In genomic region chr11:2404735-2405196, GRCh38 we compare ENCODE assay signal across 29 cellular contexts. TPM values are rescaled to one million over a fixed set of nuclear protein-coding genes. Genes with fewer than 3 reads are reported as not detected.
DNase-seq lines count a peak whose midpoint lies in the region; ATAC-seq, FAIRE-seq and TF ChIP-seq lines count a peak whose summit lies in the region.
"Had no signal": no experiment of that assay in that cellular context is flagged by ENCODE, and none has a peak within 500 bp of the region (broad histone marks: within the 10 kb centered on the region; RNA-seq: fewer than 3 reads in every experiment).

No MANE protein-coding gene starts in this region.

- ATAC-seq in IMR-90 (ENCODE audit: low read depth) (no peak), GM18909 (IDR thresholded peaks at IDR 0.05; ENCODE audit: poor library complexity, unreplicated experiment) (no peak)
- ATAC-seq in naive thymus-derived CD4-positive, alpha-beta T cell, result no peak
- ATAC-seq: activated T-cell treated with anti-CD3 and anti-CD28 coated beads, Interleukin-2, amount 50 U/mL, for 4 hours; left colon had no signal

- H3K4ac ChIP-seq in IMR-90 (ENCODE audit: low read depth, low read length), result no peak overlapping the region
- H3K4ac ChIP-seq in trophoblast cell (ENCODE audit: low read depth, low read length), result no peak overlapping the region

- H3K23ac ChIP-seq in IMR-90 (ENCODE audit: low read depth, low read length) (no peak overlapping the region), trophoblast cell (ENCODE audit: low read length) (no peak overlapping the region)

- peaks cover 12% of the 10 kb centered on the region for H3K27me3 ChIP-seq in IMR-90 (ENCODE audit: control insufficient read depth, insufficient read depth, low read length)
- H3K27me3 ChIP-seq in endodermal cell (ENCODE audit: control insufficient read depth, insufficient read depth, low read length, poor library complexity, severe bottlenecking), result no peaks in the 10 kb centered on the region
- no peaks in the 10 kb centered on the region for H3K27me3 ChIP-seq in trophoblast cell (ENCODE audit: insufficient read depth, low read length)
- no peaks in the 10 kb centered on the region for H3K27me3 ChIP-seq in naive thymus-derived CD4-positive, alpha-beta T cell (ENCODE audit: control insufficient read depth in 2 of 2, insufficient read depth in 2 of 2, low read length in 2 of 2)
- peaks cover 0 to 15% of the 10 kb centered on the region in 2 donors for H3K27me3 ChIP-seq in tibial artery
- H3K27me3 ChIP-seq: neutrophil, right atrium auricular region, thyroid gland had no signal

- no peak overlapping the region for H2BK20ac ChIP-seq in IMR-90 (ENCODE audit: low read depth, low read length)

- peak overlapping the region; percentile 33 for H4K12ac ChIP-seq in trophoblast cell (ENCODE audit: low read depth, low read length)

- H3K9me3 ChIP-seq in IMR-90 (ENCODE audit: control insufficient read depth, insufficient read depth, low read length) (no peaks in the 10 kb centered on the region), endodermal cell (ENCODE audit: control insufficient read depth, low read length) (no peaks in the 10 kb centered on the region), trophoblast cell (ENCODE audit: insufficient read depth, low read depth, low read length) (no peaks in the 10 kb centered on the region), tibial artery (no peaks in the 10 kb centered on the region)
- no peaks in the 10 kb centered on the region for H3K9me3 ChIP-seq in naive thymus-derived CD4-positive, alpha-beta T cell (ENCODE audit: control insufficient read depth in 2 of 3, low read length in 3 of 3)
- H3K9me3 ChIP-seq: Caco-2, neutrophil, right atrium auricular region, thyroid gland had no signal

- BruUV-seq in IMR-90 (replicated peaks; lab: Mats Ljungman, UMichigan), result no TSS peak

- peak overlapping the region; percentile 74 for H3K27ac Mint-ChIP-seq in endodermal cell
- H3K27ac Mint-ChIP-seq in naive thymus-derived CD4-positive, alpha-beta T cell, result no peak overlapping the region

- H3K36me3 ChIP-seq in IMR-90 (ENCODE audit: control insufficient read depth, insufficient read depth, low read length) (peaks cover 14% of the 10 kb centered on the region), endodermal cell (ENCODE audit: control insufficient read depth, insufficient read depth, low read length) (peaks cover 19% of the 10 kb centered on the region), trophoblast cell (ENCODE audit: control insufficient read depth in 1 of 2, insufficient read depth in 2 of 2, low read length in 2 of 2) (peaks cover 21% of the 10 kb centered on the region in 2 experiments), tibial artery (peaks cover 13 to 31% (median 23%) of the 10 kb centered on the region in 3 donors)
- peaks cover 0 to 37% (median 0%) of the 10 kb centered on the region in 3 experiments for H3K36me3 ChIP-seq in naive thymus-derived CD4-positive, alpha-beta T cell (ENCODE audit: control insufficient read depth in 2 of 3, insufficient read depth in 3 of 3, low read length in 3 of 3)

- no peak overlapping the region for H2BK15ac ChIP-seq in IMR-90 (ENCODE audit: low read depth, low read length)

- in situ Hi-C loops in IMR-90 (cut with MboI; ENCODE audit: low sequenced_read_pairs), result no loop called here

- H3K18ac ChIP-seq in IMR-90 (ENCODE audit: low read depth, low read length), result no peak overlapping the region
- no peak overlapping the region for H3K18ac ChIP-seq in trophoblast cell (ENCODE audit: low read length)

- H2BK12ac ChIP-seq in trophoblast cell (ENCODE audit: low read length), result no peak overlapping the region

- CTCF ChIA-PET in IMR-90 (lab: Yijun Ruan, JAX), result no interaction called here
- CTCF ChIA-PET in naive thymus-derived CD4-positive, alpha-beta T cell (lab: Charles Lee), result no interaction called here

- H2AK9ac ChIP-seq in IMR-90 (replicated peaks; ENCODE audit: low read depth, low read length, poor library complexity), result peak overlapping the region; percentile 55

- TF ChIP-seq RAD21 in IMR-90 (IDR thresholded peaks at IDR 0.05; ENCODE audit: low read length), result no peak

- H3K79me1 ChIP-seq in IMR-90 (ENCODE audit: low read depth in 1 of 2, low read length in 2 of 2) (peaks cover 3 to 27% of the 10 kb centered on the region in 2 experiments; a peak in 3 of 4 replicates), trophoblast cell (ENCODE audit: low read length) (peaks cover 8% of the 10 kb centered on the region)

- H3K36me3 Mint-ChIP-seq in endodermal cell (ENCODE audit: low read depth), result peaks cover 6% of the 10 kb centered on the region
- H3K36me3 Mint-ChIP-seq in naive thymus-derived CD4-positive, alpha-beta T cell, result peaks cover 0 to 9% (median 0%) of the 10 kb centered on the region in 5 donors

- H3K79me2 ChIP-seq in trophoblast cell (ENCODE audit: control insufficient read depth, insufficient read depth, low read length, poor library complexity), result peaks cover 10% of the 10 kb centered on the region

- no peak overlapping the region for H2AK5ac ChIP-seq in IMR-90 (ENCODE audit: low read depth, low read length)
- no peak overlapping the region for H2AK5ac ChIP-seq in trophoblast cell (ENCODE audit: low read length)

- H3K27ac ChIP-seq in IMR-90 (ENCODE audit: insufficient read depth, low read length) (no peak overlapping the region), endodermal cell (ENCODE audit: low read depth, low read length) (no peak overlapping the region), trophoblast cell (ENCODE audit: low read depth, low read length) (no peak overlapping the region), tibial artery (no peak overlapping the region)
- no peak overlapping the region for H3K27ac ChIP-seq in naive thymus-derived CD4-positive, alpha-beta T cell (ENCODE audit: low read depth, low read length)
- H3K27ac ChIP-seq: C4-2B, neutrophil, PC-9, right atrium auricular region, thyroid gland had no signal

- H3K4me2 ChIP-seq in IMR-90 (ENCODE audit: low read depth, low read length) (no peak overlapping the region), trophoblast cell (ENCODE audit: low read length) (no peak overlapping the region)
- H3K4me2 ChIP-seq: PC-9, smooth muscle cell had no signal

- intact Hi-C loops in IMR-90 (cut with micrococcal nuclease) (no loop called here), tibial artery (cut with DNase I; ENCODE audit: low total_unique reads) (loop anchor here (5.0 to 10.0 kb wide), 2 partner anchors 32 to 500 kb away; a partner anchor contains a TSS)
- intact Hi-C loops in naive thymus-derived CD4-positive, alpha-beta T cell (cut with micrococcal nuclease), result loop anchor here (5.0 to 10.0 kb wide), 2 partner anchors 832 to 1090 kb away; partner anchors contain the start of gene DUSP8 (in 1 of the 2)

- DNase-seq in GM12891 (ENCODE audit: insufficient read length, low spot score) (no peak), IMR-90 (no peak), endodermal cell (no peak), trophoblast cell (no peak), tibial artery (no peak)
- no peak for DNase-seq in naive thymus-derived CD4-positive, alpha-beta T cell
- DNase-seq: activated CD4-positive, alpha-beta T cell treated with anti-CD3 and anti-CD28 coated beads for 4 hours; activated T-cell treated with anti-CD3 and anti-CD28 coated beads, Interleukin-2, amount 50 U/mL, for 4 hours; Caco-2; central memory CD4-positive, alpha-beta T cell; cortex of kidney; effector memory CD4-positive, alpha-beta T cell; glutamatergic neuron; left colon; mammary epithelial cell; NCI-H1105; NCI-H2029; NCI-H526; PC-9; posterior cingulate gyrus; SHP77 treated with DMSO at 0.1 percent for 48 hours; thyroid gland had no signal

- no peak overlapping the region for H3K56ac ChIP-seq in IMR-90 (ENCODE audit: extremely low read depth, insufficient read depth, low read length)

- H3K14ac ChIP-seq in IMR-90 (replicated peaks; ENCODE audit: low read depth, low read length), result no peak overlapping the region
- no peak overlapping the region for H3K14ac ChIP-seq in trophoblast cell (ENCODE audit: low read length)

- no peak overlapping the region for H4K8ac ChIP-seq in IMR-90 (ENCODE audit: low read depth in 2 of 2, low read length in 2 of 2)
- no peak overlapping the region for H4K8ac ChIP-seq in trophoblast cell (ENCODE audit: low read depth, low read length)

- FAIRE-seq in GM12891 (lab: Jason Lieb, UNC), result no peak
- FAIRE-seq: G401.6 had no signal

- no peak for TF ChIP-seq CTCF in IMR-90 (conservative IDR thresholded peaks at IDR 0.05; ENCODE audit: low read depth, low read length)
- TF ChIP-seq CTCF in endodermal cell (conservative IDR thresholded peaks at IDR 0.05), result no peak
- no peak for TF ChIP-seq CTCF in tibial artery (IDR thresholded peaks at IDR 0.05)

- peaks cover 5% of the 10 kb centered on the region for H3K4me1 Mint-ChIP-seq in endodermal cell
- H3K4me1 Mint-ChIP-seq in naive thymus-derived CD4-positive, alpha-beta T cell, result peaks cover 0 to 22% (median 12%) of the 10 kb centered on the region in 7 donors

- no peaks in the 10 kb centered on the region for H3K27me3 Mint-ChIP-seq in endodermal cell (ENCODE audit: insufficient read depth)
- H3K27me3 Mint-ChIP-seq in naive thymus-derived CD4-positive, alpha-beta T cell, result peaks cover 0 to 2% (median 0%) of the 10 kb centered on the region in 5 donors

- H4K5ac ChIP-seq in IMR-90 (ENCODE audit: low read depth, low read length), result no peak overlapping the region

- H4K91ac ChIP-seq in IMR-90 (ENCODE audit: insufficient read depth, low read depth, low read length) (no peak overlapping the region), trophoblast cell (ENCODE audit: low read depth, low read length) (no peak overlapping the region)

- H2BK5ac ChIP-seq in IMR-90 (ENCODE audit: low read depth, low read length, poor library complexity, severe bottlenecking) (no peak overlapping the region), trophoblast cell (ENCODE audit: low read depth, low read length, poor library complexity) (no peak overlapping the region)

- TF ChIP-seq POLR2A in GM12891 (IDR thresholded peaks at IDR 0.05; ENCODE audit: low read depth, low read length) (no peak), IMR-90 (IDR thresholded peaks at IDR 0.05; ENCODE audit: low read depth, low read length) (no peak)

- no peak overlapping the region for H3K4me3 ChIP-seq in IMR-90 (ENCODE audit: insufficient read depth, low read depth, low read length)
- H3K4me3 ChIP-seq in endodermal cell (ENCODE audit: low read length), result no peak overlapping the region
- no peak overlapping the region for H3K4me3 ChIP-seq in trophoblast cell (ENCODE audit: low read depth, low read length)
- H3K4me3 ChIP-seq in naive thymus-derived CD4-positive, alpha-beta T cell (ENCODE audit: low read length), result no peak overlapping the region
- no peak overlapping the region for H3K4me3 ChIP-seq in tibial artery
- H3K4me3 ChIP-seq: PC-9, right atrium auricular region, smooth muscle cell, thyroid gland had no signal

- dilution Hi-C loops in IMR-90 (cut with HindIII; ENCODE audit: low sequenced_read_pairs, unreplicated experiment), result no loop called here

- H4K20me1 ChIP-seq in IMR-90 (ENCODE audit: insufficient read depth, low read length), result no peaks in the 10 kb centered on the region

- POLR2A ChIA-PET in IMR-90 (lab: Charles Lee; ENCODE audit: unreplicated experiment), result no interaction called here
- POLR2A ChIA-PET in naive thymus-derived CD4-positive, alpha-beta T cell (lab: Charles Lee), result no interaction called here

- H2AFZ ChIP-seq in IMR-90 (replicated peaks; ENCODE audit: low read length, poor library complexity), result no peak overlapping the region
- no peak overlapping the region for H2AFZ ChIP-seq in trophoblast cell (ENCODE audit: insufficient read depth, low read length, poor library complexity)
- H2AFZ ChIP-seq: PC-9 had no signal

- H3K9me1 ChIP-seq in IMR-90 (ENCODE audit: insufficient read depth, low read length), result no peaks in the 10 kb centered on the region

- no peak overlapping the region for H3K4me3 Mint-ChIP-seq in endodermal cell
- no peak overlapping the region for H3K4me3 Mint-ChIP-seq in naive thymus-derived CD4-positive, alpha-beta T cell
- H3K4me3 Mint-ChIP-seq: activated T-cell treated with anti-CD3 and anti-CD28 coated beads, Interleukin-2, amount 50 U/mL, for 4 hours had no signal

- peaks cover 4% of the 10 kb centered on the region; the same call in 1 of the 2 replicates for H3K4me1 ChIP-seq in IMR-90 (ENCODE audit: control insufficient read depth, insufficient read depth, low read length)
- H3K4me1 ChIP-seq in endodermal cell (ENCODE audit: control insufficient read depth, insufficient read depth, low read length), result no peaks in the 10 kb centered on the region
- H3K4me1 ChIP-seq in trophoblast cell (ENCODE audit: control insufficient read depth in 1 of 2, insufficient read depth in 2 of 2, low read length in 2 of 2), result peaks cover 8 to 10% of the 10 kb centered on the region in 2 experiments
- H3K4me1 ChIP-seq in naive thymus-derived CD4-positive, alpha-beta T cell (ENCODE audit: control insufficient read depth in 2 of 2, insufficient read depth in 2 of 2, low read length in 2 of 2), result peaks cover 12 to 15% of the 10 kb centered on the region in 2 donors
- H3K4me1 ChIP-seq in tibial artery, result peaks cover 0 to 19% (median 14%) of the 10 kb centered on the region in 4 donors

- H2BK120ac ChIP-seq in IMR-90 (ENCODE audit: low read depth, low read length) (no peak overlapping the region), trophoblast cell (ENCODE audit: insufficient read depth, low read length, poor library complexity) (no peak overlapping the region)

- H3K9ac ChIP-seq in IMR-90 (ENCODE audit: low read depth, low read length), result no peak overlapping the region
- H3K9ac ChIP-seq in endodermal cell (ENCODE audit: extremely low read depth, low read length, poor library complexity, severe bottlenecking), result no peak overlapping the region
- H3K9ac ChIP-seq in trophoblast cell (ENCODE audit: low read length), result no peak overlapping the region

- WGBS in IMR-90 (ENCODE audit: extremely low coverage in 2 of 2, insufficient read length in 1 of 2), 2 experiments, result 55% methylated on average over 4 of the region's 12 CpGs; no CpG with 5 or more reads in 1 of the 2 experiments
- WGBS in endodermal cell (ENCODE audit: insufficient coverage in 1 of 2, insufficient read length in 1 of 2), 2 experiments, result 91 to 94% methylated on average over 4 to 12 of the region's 12 CpGs
- no CpG with 5 or more reads among the region's 12 CpGs for WGBS in trophoblast cell (ENCODE audit: extremely low coverage, insufficient coverage, insufficient read length)

- H3K9me3 Mint-ChIP-seq in endodermal cell, result no peaks in the 10 kb centered on the region
- H3K9me3 Mint-ChIP-seq in naive thymus-derived CD4-positive, alpha-beta T cell, result no peaks in the 10 kb centered on the region
- H3K9me3 Mint-ChIP-seq: activated T-cell treated with anti-CD3 and anti-CD28 coated beads, Interleukin-2, amount 50 U/mL, for 4 hours had no signal

RNA-seq across cellular contexts. Expression of gene TSSC4, which starts 4.2 kb away (rescaled TPM):
- 28.8 TPM for polyA plus RNA-seq in GM12891 (2012; ENCODE audit: low read depth, missing spikeins)
- 40.0 and 45.3 TPM in 2 replicates for total RNA-seq in IMR-90 (2012; rRNA removed)
- 34.9 and 43.2 TPM in 2 replicates for polyA plus RNA-seq in IMR-90 (2012; rRNA removed)
- 31.3 and 46.1 TPM in 2 replicates for polyA plus RNA-seq in IMR-90 (2012; cell fraction: cytosol; rRNA removed)
- polyA plus RNA-seq in IMR-90 (2012; cell fraction: nucleus; rRNA removed; ENCODE audit: low replicate concordance), result 40.8 and 137 TPM in 2 replicates
- 10 to 100 TPM; 47.2 to 51.1 TPM for total RNA-seq in endodermal cell
- polyA plus RNA-seq in endodermal cell (2013, experiment 1 of 2), result 27.2 TPM
- polyA plus RNA-seq in endodermal cell (2013, experiment 2 of 2), result 25.0 TPM
- polyA plus RNA-seq in trophoblast cell (2013), result 87.7 and 88.6 TPM in 2 replicates
- 10 to 100 TPM; 43.6 to 55.0 (median 50.9) TPM for total RNA-seq in naive thymus-derived CD4-positive, alpha-beta T cell
- 10 to 100 TPM; 51.7 to 83.7 TPM for polyA plus RNA-seq in naive thymus-derived CD4-positive, alpha-beta T cell

RNA-seq across cellular contexts. Expression of gene CD81, which starts 27.7 kb away (rescaled TPM):
- 144 TPM for polyA plus RNA-seq in GM12891 (2012; ENCODE audit: low read depth, missing spikeins)
- total RNA-seq in IMR-90 (2012; rRNA removed) (119 and 159 TPM in 2 replicates), endodermal cell (100 to 1,000 TPM; 275 to 331 TPM)
- polyA plus RNA-seq in IMR-90 (2012; rRNA removed), result 566 and 689 TPM in 2 replicates
- polyA plus RNA-seq in IMR-90 (2012; cell fraction: cytosol; rRNA removed), result 940 and 1,395 TPM in 2 replicates
- 328 and 597 TPM in 2 replicates for polyA plus RNA-seq in IMR-90 (2012; cell fraction: nucleus; rRNA removed; ENCODE audit: low replicate concordance)
- 204 TPM for polyA plus RNA-seq in endodermal cell (2013, experiment 1 of 2)
- 188 TPM for polyA plus RNA-seq in endodermal cell (2013, experiment 2 of 2)
- 242 and 246 TPM in 2 replicates for polyA plus RNA-seq in trophoblast cell (2013)
- 100 to 1,000 TPM in 4 of 5 experiments, 10 to 100 TPM in 1; 97.5 to 173 (median 138) TPM for total RNA-seq in naive thymus-derived CD4-positive, alpha-beta T cell
- 10 to 100 TPM; 19.0 to 39.6 TPM for polyA plus RNA-seq in naive thymus-derived CD4-positive, alpha-beta T cell

RNA-seq across cellular contexts. Expression of gene TRPM5, which starts 39.5 kb away (rescaled TPM):
- polyA plus RNA-seq in GM12891 (2012; ENCODE audit: low read depth, missing spikeins), result not detected
- total RNA-seq in IMR-90 (2012; rRNA removed) (not detected in 2 replicates), endodermal cell (under 1 TPM; 0.11 TPM)
- not detected in 2 replicates for polyA plus RNA-seq in IMR-90 (2012; rRNA removed)
- polyA plus RNA-seq in IMR-90 (2012; cell fraction: cytosol; rRNA removed), result not detected in 2 replicates
- polyA plus RNA-seq in IMR-90 (2012; cell fraction: nucleus; rRNA removed; ENCODE audit: low replicate concordance), result 0.02 TPM in 1 of 2 replicates, not detected in the other
- 0.18 TPM for polyA plus RNA-seq in endodermal cell (2013, experiment 1 of 2)
- 0.08 TPM for polyA plus RNA-seq in endodermal cell (2013, experiment 2 of 2)
- polyA plus RNA-seq in trophoblast cell (2013), result 0.03 and 0.04 TPM in 2 replicates
- total RNA-seq in naive thymus-derived CD4-positive, alpha-beta T cell, result 1 to 10 TPM in 1 of 5 experiments, under 1 TPM in 4; 0.05 to 1.1 (median 0.73) TPM
- under 1 TPM in 1 of 2 donors, not detected in 1; 0.09 TPM for polyA plus RNA-seq in naive thymus-derived CD4-positive, alpha-beta T cell
- total RNA-seq: activated CD8-positive, alpha-beta memory T cell treated with anti-CD3 and anti-CD28 coated beads for 36 hours; activated T-cell treated with anti-CD3 and anti-CD28 coated beads, Interleukin-2, amount 50 U/mL, for 4 hours; Caco-2; mammary epithelial cell; PC-9; right atrium auricular region; smooth muscle cell had no signal
- polyA plus RNA-seq: mammary epithelial cell, smooth muscle cell had no signal

RNA-seq across cellular contexts. Expression of gene KCNQ1, which starts 40.0 kb away (rescaled TPM):
- polyA plus RNA-seq in GM12891 (2012; ENCODE audit: low read depth, missing spikeins), result 0.46 TPM
- not detected in 2 replicates for total RNA-seq in IMR-90 (2012; rRNA removed)
- polyA plus RNA-seq in IMR-90 (2012; rRNA removed), result 0.07 TPM in 1 of 2 replicates, not detected in the other
- 0.02 TPM in 1 of 2 replicates, not detected in the other for polyA plus RNA-seq in IMR-90 (2012; cell fraction: cytosol; rRNA removed)
- 0.14 and 0.17 TPM in 2 replicates for polyA plus RNA-seq in IMR-90 (2012; cell fraction: nucleus; rRNA removed; ENCODE audit: low replicate concordance)
- 1 to 10 TPM; 1.8 to 3.5 TPM for total RNA-seq in endodermal cell
- polyA plus RNA-seq in endodermal cell (2013, experiment 1 of 2), result 1.0 TPM
- 0.46 TPM for polyA plus RNA-seq in endodermal cell (2013, experiment 2 of 2)
- 0.53 and 0.64 TPM in 2 replicates for polyA plus RNA-seq in trophoblast cell (2013)
- total RNA-seq in naive thymus-derived CD4-positive, alpha-beta T cell, result 10 to 100 TPM; 14.7 to 46.4 (median 41.4) TPM
- polyA plus RNA-seq in naive thymus-derived CD4-positive, alpha-beta T cell, result 10 to 100 TPM; 15.8 to 20.9 TPM
- total RNA-seq: PC-9 had no signal
- polyA plus RNA-seq: mammary epithelial cell had no signal
